In genomic region chr1:167795810-167796740, GRCh38 we compare ENCODE assay signal across 10 cellular contexts.
DNase-seq lines count a peak whose midpoint lies in the region; ATAC-seq, FAIRE-seq and TF ChIP-seq lines count a peak whose summit lies in the region.
"Had no signal": no experiment of that assay in that cellular context is flagged by ENCODE, and none has a peak within 500 bp of the region (broad histone marks: within the 10 kb centered on the region; RNA-seq: fewer than 3 reads in every experiment).

No MANE protein-coding gene starts in this region.

- intact Hi-C loops in pancreas (cut with DNase I), result no loop called here

- H3K27ac ChIP-seq in mesendoderm (ENCODE audit: low read depth, low read length) (peak overlapping the region; percentile 70), urinary bladder (ENCODE audit: low read depth) (peak overlapping the region; percentile 23), pancreas (no peak overlapping the region)
- H3K27ac ChIP-seq: SJSA1 had no signal

- H2AK5ac ChIP-seq in mesendoderm (ENCODE audit: low read length), result no peak overlapping the region

- H2BK15ac ChIP-seq in mesendoderm (replicated peaks; ENCODE audit: low read depth), result no peak overlapping the region

- H3K79me1 ChIP-seq in mesendoderm (ENCODE audit: low read length), result peaks cover 4% of the 10 kb centered on the region

- H3K9ac ChIP-seq in mesendoderm (ENCODE audit: low read length), result peak overlapping the region; percentile 16

- no peak overlapping the region for H2BK120ac ChIP-seq in mesendoderm (ENCODE audit: low read depth, low read length)

- no CpG with 5 or more reads among the region's 10 CpGs for WGBS in mesendoderm (ENCODE audit: extremely low coverage, insufficient coverage, low lambda C conversion rate)
- 62% methylated on average over 10 of the region's 10 CpGs for WGBS in urinary bladder
- 82 to 87% methylated on average over 10 of the region's 10 CpGs for WGBS in pancreas, 2 donors

- H3K4ac ChIP-seq in mesendoderm (ENCODE audit: low read depth, low read length), result no peak overlapping the region

- H3K27me3 ChIP-seq in mesendoderm (ENCODE audit: insufficient read depth, low read length, poor library complexity), result no peaks in the 10 kb centered on the region
- no peaks in the 10 kb centered on the region for H3K27me3 ChIP-seq in pancreas
- H3K27me3 ChIP-seq: SJSA1 had no signal

- peak overlapping the region; percentile 15 for H3K23ac ChIP-seq in mesendoderm (ENCODE audit: low read length)

- no peak overlapping the region for H2BK5ac ChIP-seq in mesendoderm (ENCODE audit: low read length)

- H3K4me1 ChIP-seq in mesendoderm (ENCODE audit: control insufficient read depth, low read depth, low read length), result peaks cover 8% of the 10 kb centered on the region
- no peaks in the 10 kb centered on the region for H3K4me1 ChIP-seq in urinary bladder (ENCODE audit: insufficient read depth)
- no peaks in the 10 kb centered on the region for H3K4me1 ChIP-seq in pancreas

- H3K4me2 ChIP-seq in mesendoderm (ENCODE audit: low read length), result no peak overlapping the region

- no peak overlapping the region for H3K4me3 ChIP-seq in mesendoderm (ENCODE audit: low read length)
- H3K4me3 ChIP-seq in urinary bladder (ENCODE audit: low read depth, low read length), result no peak overlapping the region
- no peak overlapping the region for H3K4me3 ChIP-seq in pancreas
- H3K4me3 ChIP-seq: SJSA1 had no signal

- DNase-seq in NCI-H748 (lab: John Stamatoyannopoulos, UW; ENCODE audit: unreplicated experiment) (peak; percentile 72), dermis microvascular lymphatic vessel endothelial cell (ENCODE audit: low read depth in 2 of 2) (peak; percentile 7 to 75), mesendoderm (peak; percentile 81), pancreas (no peak), NCI-H187 (lab: John Stamatoyannopoulos, UW) (no peak)
- no peak for DNase-seq in activated CD4-positive, alpha-beta T cell treated with anti-CD3 and anti-CD28 coated beads for 48 hours
- DNase-seq: effector memory CD4-positive, alpha-beta T cell; stimulated activated CD4-positive, alpha-beta T cell treated with anti-CD3 and anti-CD28 coated beads, Interleukin-4, amount 100 ng/mL, for 1 hour had no signal

- H4K8ac ChIP-seq in mesendoderm (ENCODE audit: low read depth, low read length), result no peak overlapping the region

- FAIRE-seq in pancreas (lab: Jason Lieb, UNC), result no peak

- H3K56ac ChIP-seq in mesendoderm (ENCODE audit: low read length), result peak overlapping the region; percentile 46

- H3K79me2 ChIP-seq in mesendoderm (ENCODE audit: control insufficient read depth, insufficient read depth, low read length), result no peaks in the 10 kb centered on the region

- H3K18ac ChIP-seq in mesendoderm (ENCODE audit: low read length), result no peak overlapping the region

- no peak overlapping the region for H4K5ac ChIP-seq in mesendoderm (ENCODE audit: low read length)

- ATAC-seq in pancreas, result no peak

- H3K9me3 ChIP-seq in pancreas, result no peaks in the 10 kb centered on the region
- H3K9me3 ChIP-seq: SJSA1 had no signal

- TF ChIP-seq CTCF in pancreas (IDR thresholded peaks at IDR 0.05), result no peak

- H3K36me3 ChIP-seq in mesendoderm (ENCODE audit: control insufficient read depth, insufficient read depth, low read length) (peaks cover 1% of the 10 kb centered on the region), urinary bladder (ENCODE audit: insufficient read depth) (no peaks in the 10 kb centered on the region), pancreas (no peaks in the 10 kb centered on the region)
- H3K36me3 ChIP-seq: SJSA1 had no signal

Comparison
In these comparisons a context has a peak if more than half of its experiments do, and no peak if none do; other contexts are left out.
1. DNase-seq: peak in NCI-H748 (single experiment), dermis microvascular lymphatic vessel endothelial cell (2 of 2) and mesendoderm (single experiment); none in pancreas (0 of 6), activated CD4-positive, alpha-beta T cell treated with anti-CD3 and anti-CD28 coated beads for 48 hours (single experiment) and NCI-H187 (0 of 2).
2. H3K27ac ChIP-seq: peak in mesendoderm (single experiment) and urinary bladder (single experiment); none in pancreas (0 of 4).